In genomic region chr17:66849136-66849655, GRCh38 we compare ENCODE assay signal across 29 cellular contexts. TPM values are rescaled to one million over a fixed set of nuclear protein-coding genes. Genes with fewer than 3 reads are reported as not detected.
"Had no signal": no experiment of that assay in that cellular context is flagged by ENCODE, and none has a peak within 500 bp of the region (broad histone marks: within the 10 kb centered on the region; RNA-seq: fewer than 3 reads in every experiment).

No MANE protein-coding gene starts in this region.

- H3K36me3 ChIP-seq: left ventricle myocardium inferior, neural progenitor cell, neutrophil, right lobe of liver, tibial nerve, vagina had no signal

- H3K4me2 ChIP-seq: neural progenitor cell, smooth muscle cell had no signal

- H3K4me1 ChIP-seq: neural progenitor cell, parathyroid adenoma, right lobe of liver, tibial nerve, vagina had no signal

- DNase-seq: hypothalamus; immature natural killer cell; kidney; left colon; left ventricle myocardium inferior; naive thymus-derived CD8-positive, alpha-beta T cell; occipital lobe; psoas muscle; stimulated activated CD4-positive, alpha-beta T cell treated with anti-CD3 and anti-CD28 coated beads, Interleukin-1b, Interleukin-23, amount 100 ng/mL, for 48 hours; stimulated activated CD4-positive, alpha-beta T cell treated with anti-CD3 and anti-CD28 coated beads, Interleukin-2, amount 100 ng/mL, for 48 hours; stimulated activated CD4-positive, alpha-beta T cell treated with anti-CD3 and anti-CD28 coated beads, Interleukin-4, amount 100 ng/mL, for 4 hours; stimulated activated CD8-positive, alpha-beta memory T cell treated with anti-CD3 and anti-CD28 coated beads, Interleukin-4, amount 100 ng/mL, for 48 hours; stimulated activated naive CD4-positive, alpha-beta T cell treated with Interleukin-2 at 50 U/mL for 16 hours; stimulated activated naive CD8-positive, alpha-beta T cell treated with anti-CD3 and anti-CD28 coated beads, Interleukin-15, amount 100 ng/mL, for 72 hours; substantia nigra had no signal

- H3K4me3 ChIP-seq: left ventricle myocardium inferior, neural progenitor cell, psoas muscle, right lobe of liver, smooth muscle cell, tibial nerve, vagina had no signal

- H3K27me3 ChIP-seq: neural progenitor cell, neutrophil, right lobe of liver, tibial nerve, vagina had no signal

- H3K27ac ChIP-seq: neural progenitor cell, neutrophil, parathyroid adenoma, right lobe of liver, tibial nerve, vagina had no signal

- H2AFZ ChIP-seq: neural progenitor cell, parathyroid adenoma had no signal

- H3K9me3 ChIP-seq: neutrophil, psoas muscle, right lobe of liver, vagina had no signal

- H3K9ac ChIP-seq: neural progenitor cell, parathyroid adenoma had no signal

- ATAC-seq: left colon; naive thymus-derived CD8-positive, alpha-beta T cell; stimulated activated memory B cell treated with anti-CD40 and anti-IgM and Interleukin-4, amounts not matched to agents 10 μg/mL and 1 μg/mL and 100 μg/mL, for 72 hours; stimulated activated naive CD8-positive, alpha-beta T cell treated with anti-CD3 and anti-CD28 coated beads, Interleukin-15, amount 100 ng/mL, for 72 hours had no signal

RNA-seq across cellular contexts. Expression of gene CACNG5, which starts 14.3 kb away (rescaled TPM):
- total RNA-seq: kidney; left colon; left ventricle myocardium inferior; lower leg skin; lung microvascular endothelial cell; mucosa of gallbladder; naive thymus-derived CD8-positive, alpha-beta T cell; osteocyte; posterior vena cava; psoas muscle; right lobe of liver; smooth muscle cell; tibial nerve; urinary bladder; vagina had no signal
- polyA plus RNA-seq: immature natural killer cell; naive thymus-derived CD8-positive, alpha-beta T cell; psoas muscle; smooth muscle cell; urinary bladder had no signal
